Comparison of ENCODE assay signal across 1 cellular context in the genomic region with DNA sequence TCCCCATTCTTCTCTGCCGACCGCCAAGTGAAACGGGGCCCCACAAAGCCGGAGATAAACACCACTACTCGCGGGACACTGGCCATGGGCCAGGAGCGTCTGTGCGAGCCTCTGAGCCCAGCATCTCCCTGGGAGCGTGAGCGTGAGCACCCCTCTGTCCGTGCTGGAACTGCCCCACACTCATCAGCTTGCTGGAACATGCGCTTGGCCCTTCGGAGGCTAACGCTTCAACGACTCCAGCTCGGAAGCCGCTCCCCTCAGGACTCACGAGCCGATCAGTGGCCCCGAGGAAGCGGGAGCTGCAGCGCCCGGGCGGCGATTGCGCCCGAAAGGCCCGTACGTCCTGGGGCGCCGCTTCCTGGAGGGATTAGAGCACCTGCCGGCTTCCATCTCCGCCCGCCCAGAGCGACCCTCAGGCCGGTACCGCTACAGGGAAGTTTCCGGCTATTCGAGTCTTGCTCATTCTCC.
TF ChIP-seq lines count a peak whose summit lies in the region.

No MANE protein-coding gene starts in this region.

TF ChIP-seq in GM12878, 131 proteins besides CTCF, POLR2A, EP300 and RAD21 (continued from another document):
- no peak for TF ChIP-seq DPF2 (IDR thresholded peaks at IDR 0.05)
